In genomic region chr1:203638914-203639313, GRCh38 we compare ENCODE assay signal across 9 cellular contexts. TPM values are rescaled to one million over a fixed set of nuclear protein-coding genes. Genes with fewer than 3 reads are reported as not detected.
DNase-seq lines count a peak whose midpoint lies in the region; ATAC-seq and TF ChIP-seq lines count a peak whose summit lies in the region.
"Had no signal": no experiment of that assay in that cellular context is flagged by ENCODE, and none has a peak within 500 bp of the region (broad histone marks: within the 10 kb centered on the region; RNA-seq: fewer than 3 reads in every experiment).

No MANE protein-coding gene starts in this region.

- no peaks in the 10 kb centered on the region for H3K9me3 Mint-ChIP-seq in MCF 10A (ENCODE audit: unreplicated experiment)
- H3K9me3 Mint-ChIP-seq in activated CD4-positive, alpha-beta memory T cell treated with anti-CD3 and anti-CD28 coated beads for 36 hours, result no peaks in the 10 kb centered on the region
- H3K9me3 Mint-ChIP-seq: activated naive CD4-positive, alpha-beta T cell treated with anti-CD3 and anti-CD28 coated beads, Interleukin-2, amount 50 U/mL, for 24 hours had no signal

- intact Hi-C loops in breast epithelium (cut with DNase I; ENCODE audit: low total_unique reads), result no loop called here
- intact Hi-C loops in MCF 10A (cut with micrococcal nuclease), result no loop called here
- intact Hi-C loops in activated CD4-positive, alpha-beta memory T cell treated with anti-CD3 and anti-CD28 coated beads for 36 hours (cut with micrococcal nuclease), result no loop called here
- intact Hi-C loops in uterus (cut with DNase I; ENCODE audit: low total_unique reads), result no loop called here
- intact Hi-C loops in mammary epithelial cell (cut with micrococcal nuclease), result no loop called here

- POLR2A ChIA-PET in MCF 10A (lab: Yijun Ruan, JAX), result interaction anchor here (0.9 to 2.0 kb wide), 6 partner anchors 11 to 20 kb away, joined by 3 to 12 read pairs (median 4); partner anchors contain the start of gene ATP2B4
- POLR2A ChIA-PET in activated CD4-positive, alpha-beta memory T cell treated with anti-CD3 and anti-CD28 coated beads for 36 hours (lab: Charles Lee), result interaction anchor here (0.7 to 1.5 kb wide), 2 partner anchors 11 to 12 kb away, joined by 4 read pairs; partner anchors contain the start of gene ATP2B4

- dilution Hi-C loops in mammary epithelial cell (cut with HindIII; ENCODE audit: low sequenced_read_pairs), result no loop called here

- H3K27ac Mint-ChIP-seq in MCF 10A (ENCODE audit: low read depth, unreplicated experiment), result no peak overlapping the region
- H3K27ac Mint-ChIP-seq in activated CD4-positive, alpha-beta memory T cell treated with anti-CD3 and anti-CD28 coated beads for 36 hours, result peak overlapping the region; percentile 9
- H3K27ac Mint-ChIP-seq: activated naive CD4-positive, alpha-beta T cell treated with anti-CD3 and anti-CD28 coated beads, Interleukin-2, amount 50 U/mL, for 24 hours had no signal

- H3K4me3 ChIP-seq in breast epithelium (no peak overlapping the region), uterus (no peak overlapping the region), mammary epithelial cell (replicated peaks in 1 of 3; ENCODE audit: insufficient read depth in 1 of 3, low read depth in 2 of 3, low read length in 3 of 3) (no peak overlapping the region)

- no peaks in the 10 kb centered on the region for H3K27me3 ChIP-seq in breast epithelium
- no peaks in the 10 kb centered on the region for H3K27me3 ChIP-seq in uterus
- no peaks in the 10 kb centered on the region for H3K27me3 ChIP-seq in mammary epithelial cell (ENCODE audit: insufficient read depth, low read length)

- H3K27me3 Mint-ChIP-seq in MCF 10A (ENCODE audit: insufficient read depth, unreplicated experiment), result no peaks in the 10 kb centered on the region
- no peaks in the 10 kb centered on the region for H3K27me3 Mint-ChIP-seq in activated CD4-positive, alpha-beta memory T cell treated with anti-CD3 and anti-CD28 coated beads for 36 hours
- H3K27me3 Mint-ChIP-seq: activated naive CD4-positive, alpha-beta T cell treated with anti-CD3 and anti-CD28 coated beads, Interleukin-2, amount 50 U/mL, for 24 hours had no signal

- H3K79me2 ChIP-seq in mammary epithelial cell (ENCODE audit: insufficient read depth, low read length), result peaks cover 89% of the 10 kb centered on the region

- no peaks in the 10 kb centered on the region for H3K36me3 ChIP-seq in breast epithelium
- H3K36me3 ChIP-seq in uterus, result no peaks in the 10 kb centered on the region
- H3K36me3 ChIP-seq in mammary epithelial cell (ENCODE audit: insufficient read depth, low read length), result no peaks in the 10 kb centered on the region

- ATAC-seq in GM19023 (IDR thresholded peaks at IDR 0.05; ENCODE audit: unreplicated experiment), result no peak
- no peak for ATAC-seq in HG03460 (IDR thresholded peaks at IDR 0.05; ENCODE audit: unreplicated experiment)

- in situ Hi-C loops in mammary epithelial cell (cut with MboI; ENCODE audit: low sequenced_read_pairs in 2 of 2), result no loop called here

- TF ChIP-seq POLR2A in breast epithelium (IDR thresholded peaks at IDR 0.05), result no peak
- no peak for TF ChIP-seq POLR2A in uterus (IDR thresholded peaks at IDR 0.05)

- CTCF ChIA-PET in MCF 10A (lab: Yijun Ruan, JAX) (interaction anchor here (0.7 to 3.2 kb wide), 5 partner anchors 12 to 295 kb away, joined by 3 to 11 read pairs (median 7); partner anchors contain the start of gene ATP2B4), mammary epithelial cell (lab: Charles Lee; ENCODE audit: low non-redundant PET) (no interaction called here)
- CTCF ChIA-PET in activated CD4-positive, alpha-beta memory T cell treated with anti-CD3 and anti-CD28 coated beads for 36 hours (lab: Charles Lee), result interaction anchor here (0.9 to 2.3 kb wide), 4 partner anchors 11 to 134 kb away, joined by 3 to 6 read pairs (median 4); no protein-coding TSS in a partner anchor

- no TSS peak for BruUV-seq in MCF 10A (replicated peaks; lab: Mats Ljungman, UMichigan)
- BruUV-seq in mammary epithelial cell (replicated peaks; lab: Mats Ljungman, UMichigan), result no TSS peak

- DNase-seq in breast epithelium (ENCODE audit: low spot score in 2 of 2), result no peak
- DNase-seq in MCF 10A (ENCODE audit: unreplicated experiment), result no peak
- DNase-seq in activated CD4-positive, alpha-beta memory T cell treated with anti-CD3 and anti-CD28 coated beads for 36 hours, result no peak
- peak; percentile 39 for DNase-seq in left kidney (ENCODE audit: low read depth, low spot score)
- no peak for DNase-seq in uterus
- DNase-seq in mammary epithelial cell, result no peak

- no peak overlapping the region for H2AFZ ChIP-seq in mammary epithelial cell (ENCODE audit: low read depth, low read length)

- peaks cover 37% of the 10 kb centered on the region for H3K4me1 Mint-ChIP-seq in MCF 10A (ENCODE audit: insufficient read depth, unreplicated experiment)
- peaks cover 65% of the 10 kb centered on the region for H3K4me1 Mint-ChIP-seq in activated CD4-positive, alpha-beta memory T cell treated with anti-CD3 and anti-CD28 coated beads for 36 hours (ENCODE audit: low read depth)

- TF ChIP-seq CTCF in breast epithelium (IDR thresholded peaks at IDR 0.05) (no peak), MCF 10A (IDR thresholded peaks at IDR 0.05; ENCODE audit: unreplicated experiment) (no peak), uterus (IDR thresholded peaks at IDR 0.05) (peak in 1 of 4 experiments; percentile 34), mammary epithelial cell (conservative IDR thresholded peaks at IDR 0.05 in 1 of 2, IDR thresholded peaks at IDR 0.05 in 1 of 2; ENCODE audit: extremely low read depth in 1 of 2, insufficient read depth in 1 of 2, low read depth in 1 of 2, low read length in 2 of 2) (no peak)

- H3K27ac ChIP-seq in breast epithelium (peak overlapping the region; percentile 50 to 68), uterus (peak overlapping the region; percentile 80 to 98), mammary epithelial cell (ENCODE audit: insufficient read depth, low read depth, low read length) (no peak overlapping the region)

- peaks cover 0 to 6% of the 10 kb centered on the region in 2 donors for H3K4me1 ChIP-seq in breast epithelium
- peaks cover 28 to 44% of the 10 kb centered on the region in 2 donors for H3K4me1 ChIP-seq in uterus
- H3K4me1 ChIP-seq in mammary epithelial cell (ENCODE audit: insufficient read depth, low read length), result peaks cover 48% of the 10 kb centered on the region

- H3K9ac ChIP-seq in mammary epithelial cell (ENCODE audit: insufficient read depth, low read length), result no peak overlapping the region

- H4K20me1 ChIP-seq in mammary epithelial cell (ENCODE audit: insufficient read depth, low read length), result no peaks in the 10 kb centered on the region

- H3K4me3 Mint-ChIP-seq in MCF 10A (ENCODE audit: unreplicated experiment), result no peak overlapping the region
- H3K4me3 Mint-ChIP-seq in activated CD4-positive, alpha-beta memory T cell treated with anti-CD3 and anti-CD28 coated beads for 36 hours, result no peak overlapping the region

- H3K36me3 Mint-ChIP-seq in MCF 10A (ENCODE audit: insufficient read depth, unreplicated experiment), result no peaks in the 10 kb centered on the region
- H3K36me3 Mint-ChIP-seq in activated CD4-positive, alpha-beta memory T cell treated with anti-CD3 and anti-CD28 coated beads for 36 hours, result peaks cover 6% of the 10 kb centered on the region

- WGBS in mammary epithelial cell (ENCODE audit: low coverage, missing lambda C conversion rate), result 65% methylated on average over 6 of the region's 6 CpGs

- no peak overlapping the region for H3K4me2 ChIP-seq in mammary epithelial cell (ENCODE audit: insufficient read depth, low read depth, low read length)

- H3K9me3 ChIP-seq in breast epithelium, result no peaks in the 10 kb centered on the region
- H3K9me3 ChIP-seq in uterus, result no peaks in the 10 kb centered on the region
- H3K9me3 ChIP-seq in mammary epithelial cell (replicated peaks; ENCODE audit: insufficient read depth, low read length), result no peaks in the 10 kb centered on the region

RNA-seq across cellular contexts. Expression of gene ATP2B4, which starts 12.3 kb away (rescaled TPM):
- total RNA-seq in breast epithelium, result 10 to 100 TPM; 55.7 to 97.1 (median 59.1) TPM
- total RNA-seq in MCF 10A (2022), result 15.4 and 17.0 TPM in 2 replicates
- total RNA-seq in activated CD4-positive, alpha-beta memory T cell treated with anti-CD3 and anti-CD28 coated beads for 36 hours, result 10 to 100 TPM; 48.1 to 52.7 TPM
- 100 to 1,000 TPM in 3 of 4 donors, 10 to 100 TPM in 1; 82.6 to 464 (median 215) TPM for total RNA-seq in uterus
- total RNA-seq in mammary epithelial cell, result 10 to 100 TPM; 70.5 to 91.1 TPM
- 67.7 TPM for polyA plus RNA-seq in mammary epithelial cell
- 229 TPM for polyA minus RNA-seq in mammary epithelial cell
